In the genomic region with DNA sequence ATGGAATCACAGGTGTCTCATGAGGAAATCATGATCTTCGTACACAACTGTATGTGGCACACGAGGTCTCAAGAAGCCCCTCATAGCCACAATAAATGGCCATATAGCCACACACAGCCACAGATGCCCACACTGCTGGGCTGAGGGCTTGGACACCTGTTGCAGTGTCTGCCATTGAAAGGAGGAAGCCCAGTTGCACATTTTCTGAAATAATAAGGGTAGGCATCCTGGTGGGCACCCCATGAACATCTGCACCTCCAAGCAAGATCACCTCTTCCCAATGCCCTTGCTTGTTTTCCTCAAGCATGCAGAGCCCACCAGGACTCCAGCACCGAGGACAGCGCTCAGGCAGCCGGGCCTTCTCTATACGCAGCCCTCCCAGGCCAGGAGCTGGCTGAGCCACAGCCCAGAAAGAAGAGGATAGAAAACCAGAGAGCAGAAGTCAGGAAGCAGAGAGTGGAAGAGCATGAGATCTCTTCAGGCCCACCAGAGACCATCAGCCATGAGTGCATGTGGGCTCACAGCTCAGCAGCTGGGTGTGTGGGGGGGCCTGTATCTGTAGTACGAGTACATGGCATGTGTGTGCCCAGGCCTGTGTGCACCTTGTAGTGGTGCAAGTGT, we compare ENCODE assay signal across 8 cellular contexts. TPM values are rescaled to one million over a fixed set of nuclear protein-coding genes. Genes with fewer than 3 reads are reported as not detected.
DNase-seq lines count a peak whose midpoint lies in the region; ATAC-seq and TF ChIP-seq lines count a peak whose summit lies in the region.

No MANE protein-coding gene starts in this region.

- H3K79me1 ChIP-seq in mesendoderm (ENCODE audit: low read length) = no peaks in the 10 kb centered on the region

- no peak overlapping the region for H2BK120ac ChIP-seq in mesendoderm (ENCODE audit: low read depth, low read length)

- no peak overlapping the region for H3K4ac ChIP-seq in mesendoderm (ENCODE audit: low read depth, low read length)

- no peak overlapping the region for H3K23ac ChIP-seq in mesendoderm (ENCODE audit: low read length)

- H2BK5ac ChIP-seq in mesendoderm (ENCODE audit: low read length) = no peak overlapping the region

- H3K18ac ChIP-seq in mesendoderm (ENCODE audit: low read length) = no peak overlapping the region

- H3K36me3 ChIP-seq in colonic mucosa (no peaks in the 10 kb centered on the region), mesendoderm (ENCODE audit: control insufficient read depth, insufficient read depth, low read length) (no peaks in the 10 kb centered on the region)

- no peak overlapping the region for H2BK15ac ChIP-seq in mesendoderm (replicated peaks; ENCODE audit: low read depth)

- peaks cover 16% of the 10 kb centered on the region for H3K27me3 ChIP-seq in colonic mucosa
- H3K27me3 ChIP-seq in mesendoderm (ENCODE audit: insufficient read depth, low read length, poor library complexity) = no peaks in the 10 kb centered on the region

- no peak overlapping the region for H3K4me2 ChIP-seq in mesendoderm (ENCODE audit: low read length)

- H3K79me2 ChIP-seq in mesendoderm (ENCODE audit: control insufficient read depth, insufficient read depth, low read length) = no peaks in the 10 kb centered on the region

- H3K4me1 ChIP-seq in colonic mucosa (no peaks in the 10 kb centered on the region), mesendoderm (ENCODE audit: control insufficient read depth, low read depth, low read length) (no peaks in the 10 kb centered on the region)

- ATAC-seq in GM21367 (IDR thresholded peaks at IDR 0.05; ENCODE audit: unreplicated experiment) (no peak), HG03045 (IDR thresholded peaks at IDR 0.05; ENCODE audit: unreplicated experiment) (no peak)

- no peak for TF ChIP-seq CTCF in colonic mucosa (IDR thresholded peaks at IDR 0.05)

- H3K56ac ChIP-seq in mesendoderm (ENCODE audit: low read length) = no peak overlapping the region

- H3K27ac ChIP-seq in colonic mucosa (no peak overlapping the region), mesendoderm (ENCODE audit: low read depth, low read length) (no peak overlapping the region)

- H3K4me3 ChIP-seq in colonic mucosa (no peak overlapping the region), mesendoderm (ENCODE audit: low read length) (no peak overlapping the region)

- no peak overlapping the region for H2AK5ac ChIP-seq in mesendoderm (ENCODE audit: low read length)

- intact Hi-C loops in colonic mucosa (cut with DNase I) = no loop called here

- no CpG with 5 or more reads among the region's 7 CpGs for WGBS in mesendoderm (ENCODE audit: extremely low coverage, insufficient coverage, low lambda C conversion rate)

- H3K9ac ChIP-seq in colonic mucosa (ENCODE audit: low read depth in 2 of 2, low read length in 2 of 2) = no peak overlapping the region
- H3K9ac ChIP-seq in mesendoderm (ENCODE audit: low read length) = no peak overlapping the region

- DNase-seq in GDM1 (lab: John Stamatoyannopoulos, UW) (peak; percentile 11), RPMI8226 (peak; percentile 39), colonic mucosa (peak; percentile 18), mesendoderm (peak; percentile 85), NCI-H2029 (lab: John Stamatoyannopoulos, UW) (no peak), NCI-H1092 treated with DMSO at 0.1 percent for 48 hours (lab: John Stamatoyannopoulos, UW) (no peak)

- no peak overlapping the region for H4K5ac ChIP-seq in mesendoderm (ENCODE audit: low read length)

- no peaks in the 10 kb centered on the region for H3K9me3 ChIP-seq in colonic mucosa

- H4K8ac ChIP-seq in mesendoderm (ENCODE audit: low read depth, low read length) = no peak overlapping the region

RNA-seq across cellular contexts. Expression of a gene that starts 1.0 kb away (rescaled TPM):
- total RNA-seq in colonic mucosa = under 1 TPM; 0.25 to 0.93 TPM
- 0.49 TPM for polyA plus RNA-seq in mesendoderm (2013, experiment 1 of 2)
- polyA plus RNA-seq in mesendoderm (2013, experiment 2 of 2) = 0.60 TPM

RNA-seq across cellular contexts. Expression of a gene that starts 48.0 kb away (rescaled TPM):
- total RNA-seq in colonic mucosa = under 1 TPM in 1 of 2 donors, not detected in 1; 0.25 TPM
- not detected for polyA plus RNA-seq in mesendoderm (2013, experiment 1 of 2)
- not detected for polyA plus RNA-seq in mesendoderm (2013, experiment 2 of 2)

Comparison
In these comparisons a context has a peak if more than half of its experiments do, and no peak if none do; other contexts are left out.
1. DNase-seq: peak in GDM1 (single experiment), RPMI8226 (single experiment), colonic mucosa (single experiment) and mesendoderm (single experiment); none in NCI-H2029 (single experiment) and NCI-H1092 treated with DMSO at 0.1 percent for 48 hours (single experiment).